9 cellular contexts compared by ENCODE assay signal in the genomic region with DNA sequence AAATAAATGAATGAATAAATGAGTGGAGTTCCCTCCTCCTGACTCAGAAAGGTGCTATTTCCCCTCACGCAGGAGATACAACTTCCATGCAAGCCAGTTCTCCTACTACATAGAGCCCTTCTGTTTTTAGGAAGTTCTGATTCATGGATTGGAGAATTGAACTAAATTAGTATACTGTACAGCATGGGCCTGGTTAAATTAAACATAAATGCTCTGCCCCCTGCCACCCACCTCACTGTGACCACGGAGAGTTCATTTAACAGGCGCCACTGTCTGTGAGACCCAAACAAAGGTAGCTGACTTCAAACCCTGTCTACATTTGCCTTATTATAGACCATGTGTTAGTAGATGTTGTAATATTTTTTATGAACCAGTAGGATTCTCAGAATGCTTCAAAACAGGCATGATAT. TPM values are rescaled to one million over a fixed set of nuclear protein-coding genes. Genes with fewer than 3 reads are reported as not detected.
A peak's percentile ranks its signal among the peaks of the same experiment; 100 is the strongest.
DNase-seq lines count a peak whose midpoint lies in the region; ATAC-seq and TF ChIP-seq lines count a peak whose summit lies in the region.
"Had no signal": no experiment of that assay in that cellular context is flagged by ENCODE, and none has a peak within 500 bp of the region (broad histone marks: within the 10 kb centered on the region; RNA-seq: fewer than 3 reads in every experiment).

No MANE protein-coding gene starts in this region.

- intact Hi-C loops in naive thymus-derived CD4-positive, alpha-beta T cell (cut with micrococcal nuclease): no loop called here

- H3K4me1 Mint-ChIP-seq in H9: peaks cover 24 to 37% of the 10 kb centered on the region in 2 experiments
- H3K4me1 Mint-ChIP-seq in naive thymus-derived CD4-positive, alpha-beta T cell: peaks cover 5 to 23% (median 14%) of the 10 kb centered on the region in 7 donors
- H3K4me1 Mint-ChIP-seq in activated T-cell treated with anti-CD3 and anti-CD28 coated beads, Interleukin-2, amount 50 U/mL, for 4 hours (ENCODE audit: low read depth): peaks cover under 1% of the 10 kb centered on the region

- WGBS in H9 (ENCODE audit: extremely low coverage, insufficient read length, low lambda C conversion rate): no CpG with 5 or more reads among the region's 3 CpGs
- WGBS in gastroesophageal sphincter (ENCODE audit: low coverage in 1 of 2), 2 donors: 64 to 80% methylated on average over 1 to 3 of the region's 3 CpGs

- no peak overlapping the region for H2AFZ ChIP-seq in H9 (ENCODE audit: low read length)

- H4K5ac ChIP-seq in H9 (ENCODE audit: insufficient read length, low read depth, low read length): no peak overlapping the region

- peaks cover 4% of the 10 kb centered on the region; the same call in 1 of the 2 replicates for H3K4me1 ChIP-seq in H9 (ENCODE audit: insufficient read depth, low read length)
- peaks cover 82% of the 10 kb centered on the region for H3K4me1 ChIP-seq in SJSA1 (replicated peaks)
- H3K4me1 ChIP-seq in gastroesophageal sphincter: peaks cover 4 to 43% (median 13%) of the 10 kb centered on the region in 3 donors
- H3K4me1 ChIP-seq in naive thymus-derived CD4-positive, alpha-beta T cell (ENCODE audit: control insufficient read depth in 2 of 2, insufficient read depth in 2 of 2, low read length in 2 of 2): peaks cover 0 to 3% of the 10 kb centered on the region in 2 donors

- H3K79me2 ChIP-seq in H9 (ENCODE audit: insufficient read depth, low read length): no peaks in the 10 kb centered on the region

- CTCF ChIA-PET in naive thymus-derived CD4-positive, alpha-beta T cell (lab: Charles Lee): interaction anchor here (1.4 kb wide), 1 partner anchor 13 kb away, joined by 4 read pairs; no protein-coding TSS in a partner anchor

- no peaks in the 10 kb centered on the region for H3K27me3 Mint-ChIP-seq in H9 (ENCODE audit: low read depth)
- no peaks in the 10 kb centered on the region for H3K27me3 Mint-ChIP-seq in naive thymus-derived CD4-positive, alpha-beta T cell
- H3K27me3 Mint-ChIP-seq in activated T-cell treated with anti-CD3 and anti-CD28 coated beads, Interleukin-2, amount 50 U/mL, for 4 hours (ENCODE audit: low read depth): no peaks in the 10 kb centered on the region

- no peak overlapping the region for H3K9ac ChIP-seq in H9 (ENCODE audit: extremely low read depth, insufficient read length, low read length)

- H2BK12ac ChIP-seq in H9 (ENCODE audit: insufficient read length, low read depth, low read length): no peak overlapping the region

- H2AK5ac ChIP-seq in H9 (ENCODE audit: insufficient read length, low read length): no peak overlapping the region

- no peaks in the 10 kb centered on the region for H3K36me3 Mint-ChIP-seq in H9 (ENCODE audit: insufficient read depth in 1 of 3, low read depth in 3 of 3)
- H3K36me3 Mint-ChIP-seq in naive thymus-derived CD4-positive, alpha-beta T cell: no peaks in the 10 kb centered on the region
- no peaks in the 10 kb centered on the region for H3K36me3 Mint-ChIP-seq in activated T-cell treated with anti-CD3 and anti-CD28 coated beads, Interleukin-2, amount 50 U/mL, for 4 hours (ENCODE audit: insufficient read depth)

- H3K23me2 ChIP-seq in H9 (ENCODE audit: insufficient read length, low read depth, low read length, poor library complexity, severe bottlenecking): no peaks in the 10 kb centered on the region

- H3K27me3 ChIP-seq in H9 (ENCODE audit: insufficient read depth, low read length) (no peaks in the 10 kb centered on the region), SJSA1 (replicated peaks) (no peaks in the 10 kb centered on the region), gastroesophageal sphincter (no peaks in the 10 kb centered on the region)
- no peaks in the 10 kb centered on the region for H3K27me3 ChIP-seq in naive thymus-derived CD4-positive, alpha-beta T cell (ENCODE audit: control insufficient read depth in 2 of 2, insufficient read depth in 2 of 2, low read length in 2 of 2)
- H3K27me3 ChIP-seq: adrenal gland had no signal

- DNase-seq in H9: no peak
- DNase-seq in SJSA1 (ENCODE audit: low read depth in 1 of 2, low spot score in 2 of 2): peak; percentile 59 to 80
- DNase-seq in renal cortical epithelial cell (ENCODE audit: low read depth): peak; percentile 53
- DNase-seq in activated T-cell treated with anti-CD3 and anti-CD28 coated beads for 4 hours: no peak
- DNase-seq in naive thymus-derived CD4-positive, alpha-beta T cell: no peak
- DNase-seq in activated T-cell treated with anti-CD3 and anti-CD28 coated beads, Interleukin-2, amount 50 U/mL, for 4 hours: no peak
- DNase-seq: adrenal gland had no signal

- TF ChIP-seq EP300 in gastroesophageal sphincter (IDR thresholded peaks at IDR 0.05): no peak

- no peak overlapping the region for H3K4me3 ChIP-seq in SJSA1
- no peak overlapping the region for H3K4me3 ChIP-seq in gastroesophageal sphincter
- no peak overlapping the region for H3K4me3 ChIP-seq in naive thymus-derived CD4-positive, alpha-beta T cell (ENCODE audit: low read length)
- H3K4me3 ChIP-seq: adrenal gland had no signal

- H3K4me2 ChIP-seq in H9 (ENCODE audit: insufficient read depth, insufficient read length, low read length): no peak overlapping the region

- no peak overlapping the region for H2BK5ac ChIP-seq in H9 (ENCODE audit: insufficient read length, low read length)

- H3K27ac Mint-ChIP-seq in H9: peak overlapping the region in 2 of 3 experiments; percentile 69 to 94; a peak in 4 of 7 replicates
- peak overlapping the region in 2 of 9 donors; percentile 29 to 66 for H3K27ac Mint-ChIP-seq in naive thymus-derived CD4-positive, alpha-beta T cell

- POLR2A ChIA-PET in naive thymus-derived CD4-positive, alpha-beta T cell (lab: Charles Lee): interaction anchor here (0.6 to 2.7 kb wide), 3 partner anchors 8 to 15 kb away, joined by 3 to 11 read pairs (median 7); partner anchors contain the start of gene IRF2BP2

- H4K20me1 ChIP-seq in H9 (ENCODE audit: control insufficient read depth, insufficient read depth, insufficient read length): no peaks in the 10 kb centered on the region

- peak overlapping the region; percentile 31; the same call in 1 of the 2 replicates for H3K14ac ChIP-seq in H9 (ENCODE audit: insufficient read depth, low read length)

- no peak overlapping the region for H3K56ac ChIP-seq in H9 (ENCODE audit: insufficient read length, low read depth, low read length)

- no peak for ATAC-seq in gastroesophageal sphincter
- ATAC-seq in naive thymus-derived CD4-positive, alpha-beta T cell: no peak
- ATAC-seq in activated T-cell treated with anti-CD3 and anti-CD28 coated beads, Interleukin-2, amount 50 U/mL, for 4 hours: no peak
- no peak for ATAC-seq in HG03439 (IDR thresholded peaks at IDR 0.05; ENCODE audit: unreplicated experiment)

- TF ChIP-seq POLR2A in gastroesophageal sphincter (IDR thresholded peaks at IDR 0.05): no peak

- H3K4ac ChIP-seq in H9 (ENCODE audit: low read depth, low read length): no peak overlapping the region

- no peak overlapping the region for H2BK15ac ChIP-seq in H9 (ENCODE audit: low read depth, low read length)

- H3K27ac ChIP-seq in H9 (ENCODE audit: insufficient read length, low read depth, low read length): no peak overlapping the region
- peak overlapping the region; percentile 89 for H3K27ac ChIP-seq in SJSA1
- peak overlapping the region; percentile 3 to 55 (median 31) for H3K27ac ChIP-seq in gastroesophageal sphincter
- H3K27ac ChIP-seq in naive thymus-derived CD4-positive, alpha-beta T cell (ENCODE audit: low read depth, low read length): no peak overlapping the region

- no peaks in the 10 kb centered on the region; a peak in 1 of 5 replicates for H3K9me3 Mint-ChIP-seq in H9
- no peaks in the 10 kb centered on the region for H3K9me3 Mint-ChIP-seq in naive thymus-derived CD4-positive, alpha-beta T cell
- no peaks in the 10 kb centered on the region for H3K9me3 Mint-ChIP-seq in activated T-cell treated with anti-CD3 and anti-CD28 coated beads, Interleukin-2, amount 50 U/mL, for 4 hours

- H3K79me1 ChIP-seq in H9 (ENCODE audit: insufficient read depth, low read depth, low read length, poor library complexity, severe bottlenecking): no peaks in the 10 kb centered on the region

- H3K23ac ChIP-seq in H9 (ENCODE audit: insufficient read length, low read depth, low read length): no peak overlapping the region

- no peak overlapping the region for H2BK20ac ChIP-seq in H9 (ENCODE audit: low read depth, low read length, poor library complexity, severe bottlenecking)

- no peak overlapping the region for H3K4me3 Mint-ChIP-seq in H9
- H3K4me3 Mint-ChIP-seq in naive thymus-derived CD4-positive, alpha-beta T cell: no peak overlapping the region
- H3K4me3 Mint-ChIP-seq in activated T-cell treated with anti-CD3 and anti-CD28 coated beads, Interleukin-2, amount 50 U/mL, for 4 hours: no peak overlapping the region

- no peaks in the 10 kb centered on the region for H3K36me3 ChIP-seq in SJSA1
- no peaks in the 10 kb centered on the region for H3K36me3 ChIP-seq in gastroesophageal sphincter
- no peaks in the 10 kb centered on the region for H3K36me3 ChIP-seq in naive thymus-derived CD4-positive, alpha-beta T cell (ENCODE audit: control insufficient read depth in 2 of 3, insufficient read depth in 3 of 3, low read length in 3 of 3)
- H3K36me3 ChIP-seq: adrenal gland had no signal

- no peak overlapping the region for H4K91ac ChIP-seq in H9 (ENCODE audit: insufficient read length, low read depth, low read length)

- H3T11ph ChIP-seq in H9 (ENCODE audit: low read length): no peak overlapping the region

- no peak overlapping the region for H3K18ac ChIP-seq in H9 (ENCODE audit: insufficient read length, low read depth, low read length)

- TF ChIP-seq CTCF in H9 (conservative IDR thresholded peaks at IDR 0.05) (no peak), gastroesophageal sphincter (IDR thresholded peaks at IDR 0.05) (no peak)

- H4K8ac ChIP-seq in H9 (replicated peaks; ENCODE audit: insufficient read length, low read depth, low read length): no peak overlapping the region

- peak overlapping the region; percentile 51 for H2BK120ac ChIP-seq in H9 (ENCODE audit: low read depth, low read length, poor library complexity, severe bottlenecking)

- no peaks in the 10 kb centered on the region for H3K9me3 ChIP-seq in H9 (ENCODE audit: control insufficient read depth, low read depth, low read length)
- H3K9me3 ChIP-seq in SJSA1 (replicated peaks): no peaks in the 10 kb centered on the region
- H3K9me3 ChIP-seq in gastroesophageal sphincter: no peaks in the 10 kb centered on the region
- H3K9me3 ChIP-seq in naive thymus-derived CD4-positive, alpha-beta T cell (ENCODE audit: control insufficient read depth in 2 of 3, low read length in 3 of 3): no peaks in the 10 kb centered on the region
- H3K9me3 ChIP-seq: adrenal gland had no signal

RNA-seq across cellular contexts. Expression of gene IRF2BP2, which starts 9.1 kb away (rescaled TPM):
- total RNA-seq in H9 (2021) (80.2 and 80.3 TPM in 2 replicates), gastroesophageal sphincter (100 to 1,000 TPM in 3 of 4 donors, 10 to 100 TPM in 1; 70.1 to 107 (median 104) TPM), renal cortical epithelial cell (53.0 and 79.6 TPM in 2 replicates)
- 42.1 and 60.8 TPM in 2 replicates for total RNA-seq in SJSA1 (2014; rRNA removed; shearing (Covaris generic))
- 100 to 1,000 TPM; 150 to 413 (median 173) TPM for total RNA-seq in naive thymus-derived CD4-positive, alpha-beta T cell
- 10 to 100 TPM; 28.7 to 35.6 TPM for polyA plus RNA-seq in naive thymus-derived CD4-positive, alpha-beta T cell
- total RNA-seq in activated T-cell treated with anti-CD3 and anti-CD28 coated beads, Interleukin-2, amount 50 U/mL, for 4 hours: 10 to 100 TPM; 69.3 to 86.1 (median 75.2) TPM

Comparison
In these comparisons a context has a peak if more than half of its experiments do, and no peak if none do; other contexts are left out.
1. DNase-seq: peak in SJSA1 (2 of 2) and renal cortical epithelial cell (single experiment); none in H9 (single experiment), activated T-cell treated with anti-CD3 and anti-CD28 coated beads for 4 hours (single experiment), naive thymus-derived CD4-positive, alpha-beta T cell (0 of 9) and activated T-cell treated with anti-CD3 and anti-CD28 coated beads, Interleukin-2, amount 50 U/mL, for 4 hours (single experiment).
2. H3K27ac ChIP-seq: peak in SJSA1 (single experiment) and gastroesophageal sphincter (4 of 4); none in H9 (single experiment) and naive thymus-derived CD4-positive, alpha-beta T cell (single experiment).